8 cellular contexts compared by ENCODE assay signal in genomic region chr2:206765242-206766056, GRCh38. TPM values are rescaled to one million over a fixed set of nuclear protein-coding genes. Genes with fewer than 3 reads are reported as not detected.
DNase-seq lines count a peak whose midpoint lies in the region; ATAC-seq and TF ChIP-seq lines count a peak whose summit lies in the region.

TSS of gene FASTKD2 (plus strand) at chr2:206765606. CDS start at chr2:206766694, 1,088 bp downstream.
TSS of gene MDH1B (minus strand) at chr2:206765328. CDS start at chr2:206765271, 57 bp downstream.

- H3K27me3 ChIP-seq in BJ (ENCODE audit: control insufficient read depth, insufficient read depth, low read length): no peaks in the 10 kb centered on the region

- ATAC-seq in HG03460 (IDR thresholded peaks at IDR 0.05; ENCODE audit: unreplicated experiment) (peak; percentile 93), left lobe of liver (peak; percentile 94)

- no peaks in the 10 kb centered on the region for H3K36me3 ChIP-seq in BJ (ENCODE audit: control insufficient read depth, insufficient read depth, low read length)

- no peak for TF ChIP-seq CTCF in BJ (IDR thresholded peaks at IDR 0.05; ENCODE audit: insufficient read depth, low read depth, low read length)

- CTCF ChIA-PET in BJ (lab: Yijun Ruan, JAX): interaction anchor here (0.6 kb wide), 1 partner anchor 65 kb away, joined by 4 read pairs; no protein-coding TSS in a partner anchor
- CTCF ChIA-PET in activated CD4-positive, alpha-beta T cell treated with anti-CD3 and anti-CD28 coated beads, Interleukin-2, amount 10 ng/mL, durations not matched to agents 7 days and 5 days (lab: Charles Lee): interaction anchor here (0.6 to 1.5 kb wide), 7 partner anchors 10 to 860 kb away, joined by 3 to 4 read pairs (median 3); partner anchors contain the start of gene METTL21A

- H3K4me3 ChIP-seq in BJ (ENCODE audit: low read depth, low read length): peak within 1 kb of the TSS; percentile 57

- H3K9me3 Mint-ChIP-seq in activated CD4-positive, alpha-beta T cell treated with anti-CD3 and anti-CD28 coated beads, Interleukin-2, amount 10 ng/mL, durations not matched to agents 7 days and 5 days: no peaks in the 10 kb centered on the region

- H3K4me1 Mint-ChIP-seq in activated CD4-positive, alpha-beta T cell treated with anti-CD3 and anti-CD28 coated beads, Interleukin-2, amount 10 ng/mL, durations not matched to agents 7 days and 5 days: peaks cover 33% of the 10 kb centered on the region

- DNase-seq in BJ (ENCODE audit: low read depth) (peak; percentile 91), GM19240 (ENCODE audit: insufficient read length, low spot score) (peak; percentile 61), NCI-H526 (lab: John Stamatoyannopoulos, UW) (peak; percentile 86 to 88), dedifferentiated amniotic fluid mesenchymal stem cell (ENCODE audit: extremely low spot score) (peak; percentile 93), left lobe of liver (ENCODE audit: low spot score) (peak; percentile 89)
- DNase-seq in activated CD4-positive, alpha-beta T cell treated with anti-CD3 and anti-CD28 coated beads, Interleukin-2, amount 10 ng/mL, durations not matched to agents 7 days and 5 days: peak; percentile 86
- peak; percentile 86 to 88 for DNase-seq in stimulated activated CD4-positive, alpha-beta T cell treated with anti-CD3 and anti-CD28 coated beads, Interleukin-2, amount 100 ng/mL, for 24 hours

- peak within 1 kb of the TSS; percentile 91 for H3K4me3 Mint-ChIP-seq in activated CD4-positive, alpha-beta T cell treated with anti-CD3 and anti-CD28 coated beads, Interleukin-2, amount 10 ng/mL, durations not matched to agents 7 days and 5 days

- peaks cover 21% of the 10 kb centered on the region for H3K36me3 Mint-ChIP-seq in activated CD4-positive, alpha-beta T cell treated with anti-CD3 and anti-CD28 coated beads, Interleukin-2, amount 10 ng/mL, durations not matched to agents 7 days and 5 days (ENCODE audit: low read depth)

- H3K27ac Mint-ChIP-seq in activated CD4-positive, alpha-beta T cell treated with anti-CD3 and anti-CD28 coated beads, Interleukin-2, amount 10 ng/mL, durations not matched to agents 7 days and 5 days: peak within 1 kb of the TSS; percentile 98

- H3K27me3 Mint-ChIP-seq in activated CD4-positive, alpha-beta T cell treated with anti-CD3 and anti-CD28 coated beads, Interleukin-2, amount 10 ng/mL, durations not matched to agents 7 days and 5 days: no peaks in the 10 kb centered on the region

- POLR2A ChIA-PET in BJ (lab: Charles Lee): no interaction called here
- POLR2A ChIA-PET in activated CD4-positive, alpha-beta T cell treated with anti-CD3 and anti-CD28 coated beads, Interleukin-2, amount 10 ng/mL, durations not matched to agents 7 days and 5 days (lab: Charles Lee): no interaction called here

RNA-seq across cellular contexts. Expression of gene FASTKD2, which starts in this region (rescaled TPM):
- 23.1 and 28.7 TPM in 2 replicates for polyA plus RNA-seq in BJ (2011; rRNA removed)
- 13.9 and 18.2 TPM in 2 replicates for polyA minus RNA-seq in BJ (2011; rRNA and poly(A)+ RNA removed)
- total RNA-seq in activated CD4-positive, alpha-beta T cell treated with anti-CD3 and anti-CD28 coated beads, Interleukin-2, amount 10 ng/mL, durations not matched to agents 7 days and 5 days: 10 to 100 TPM; 19.3 TPM
- total RNA-seq in left lobe of liver: 12.9 TPM

RNA-seq across cellular contexts. Expression of gene MDH1B, which starts in this region (rescaled TPM):
- 0.39 and 0.76 TPM in 2 replicates for polyA plus RNA-seq in BJ (2011; rRNA removed)
- 0.14 and 0.41 TPM in 2 replicates for polyA minus RNA-seq in BJ (2011; rRNA and poly(A)+ RNA removed)
- under 1 TPM; 0.40 to 0.50 TPM for total RNA-seq in activated CD4-positive, alpha-beta T cell treated with anti-CD3 and anti-CD28 coated beads, Interleukin-2, amount 10 ng/mL, durations not matched to agents 7 days and 5 days
- 0.28 TPM for total RNA-seq in left lobe of liver

Comparison
In these comparisons a context has a peak if more than half of its experiments do, and no peak if none do; other contexts are left out.
1. Peak in every context shown above with its lines: DNase-seq, ATAC-seq and H3K4me3 ChIP-seq.